ENCODE assay signal across 9 cellular contexts in genomic region chr20:45993197-45993951, GRCh38. TPM values are rescaled to one million over a fixed set of nuclear protein-coding genes. Genes with fewer than 3 reads are reported as not detected.
DNase-seq lines count a peak whose midpoint lies in the region; ATAC-seq and TF ChIP-seq lines count a peak whose summit lies in the region.
"Had no signal": no experiment of that assay in that cellular context is flagged by ENCODE, and none has a peak within 500 bp of the region (broad histone marks: within the 10 kb centered on the region; RNA-seq: fewer than 3 reads in every experiment).

No MANE protein-coding gene starts in this region.

- no peaks in the 10 kb centered on the region for H3K36me3 ChIP-seq in GM23248 (ENCODE audit: low read depth)

- H3K4me1 ChIP-seq in GM23248 (ENCODE audit: insufficient read depth) = 0 out of 2 replicates have a peak, but pooled peaks cover 3% of the 10 kb centered on the region

- in situ Hi-C loops in GM23248 (cut with MboI) = no loop called here

- H3K79me2 ChIP-seq in GM23248 (ENCODE audit: insufficient read depth) = no peaks in the 10 kb centered on the region

- H3K4me3 ChIP-seq in GM23248 (no peak overlapping the region), fibroblast of pulmonary artery (replicated peaks; ENCODE audit: low read depth, low read length) (no peak overlapping the region)

- no peaks in the 10 kb centered on the region for H3F3A ChIP-seq in GM23248 (ENCODE audit: insufficient read depth)

- intact Hi-C loops in Right ventricle myocardium inferior (cut with DNase I) = no loop called here

- peaks cover 9% of the 10 kb centered on the region; the same call in 1 of the 2 replicates for H3K27me3 ChIP-seq in GM23248 (replicated peaks; ENCODE audit: insufficient read depth)

- no peak overlapping the region for H3K9ac ChIP-seq in GM23248

- no peaks in the 10 kb centered on the region for H4K20me1 ChIP-seq in GM23248 (ENCODE audit: insufficient read depth)

- peak; percentile 75 for DNase-seq in A172 (ENCODE audit: low spot score)
- peak; percentile 74 for DNase-seq in GM23248
- peak; percentile 59 for DNase-seq in SIG-M5 (lab: John Stamatoyannopoulos, UW)
- DNase-seq in fibroblast of pulmonary artery (ENCODE audit: low read depth) = peak; percentile 22
- DNase-seq in Right ventricle myocardium inferior (ENCODE audit: missing footprints) = no peak

- H3K9me2 ChIP-seq in GM23248 (ENCODE audit: insufficient read depth) = no peaks in the 10 kb centered on the region

- WGBS in GM23248 (ENCODE audit: low coverage in 1 of 2, low lambda C conversion rate in 2 of 2, missing lambda C conversion rate in 2 of 2), 2 experiments = 54 to 59% methylated on average over 11 of the region's 12 CpGs

- ATAC-seq in GM19455 (IDR thresholded peaks at IDR 0.05; ENCODE audit: unreplicated experiment) (no peak), GM19328 (IDR thresholded peaks at IDR 0.05; ENCODE audit: unreplicated experiment) (no peak), GM21825 (IDR thresholded peaks at IDR 0.05; ENCODE audit: unreplicated experiment) (no peak), Right ventricle myocardium inferior (no peak)
- ATAC-seq: left lobe of liver had no signal

- no peak overlapping the region for H2AFZ ChIP-seq in GM23248

- no peak overlapping the region for H3K27ac ChIP-seq in GM23248

- no peak for TF ChIP-seq CTCF in fibroblast of pulmonary artery (IDR thresholded peaks at IDR 0.05; ENCODE audit: low read length, missing control alignments)

- H3K4me2 ChIP-seq in GM23248 (ENCODE audit: unreplicated experiment) = no peak overlapping the region

- no peaks in the 10 kb centered on the region for H3K9me3 ChIP-seq in GM23248 (ENCODE audit: low read depth)

RNA-seq across cellular contexts. Expression of gene MMP9, which starts 15.3 kb away (rescaled TPM):
- total RNA-seq in A172 (2014; rRNA removed; shearing (Covaris generic)) = 0.26 and 0.71 TPM in 2 replicates
- not detected in 2 replicates for total RNA-seq in GM23248 (2014; rRNA removed; shearing (Covaris generic))
- polyA plus RNA-seq in GM23248 (2016; fragmentation: Nextera tagmentation; extraction: Ambion mirVana) = 0.10 and 0.13 TPM in 2 replicates
- 1.1 TPM for total RNA-seq in Right ventricle myocardium inferior

RNA-seq across cellular contexts. Expression of gene ZNF335, which starts 21.4 kb away (rescaled TPM):
- total RNA-seq in A172 (2014; rRNA removed; shearing (Covaris generic)) = 11.3 and 11.5 TPM in 2 replicates
- total RNA-seq in GM23248 (2014; rRNA removed; shearing (Covaris generic)) = 10.8 and 12.6 TPM in 2 replicates
- polyA plus RNA-seq in GM23248 (2016; fragmentation: Nextera tagmentation; extraction: Ambion mirVana) = 6.0 and 6.9 TPM in 2 replicates
- 9.7 TPM for total RNA-seq in Right ventricle myocardium inferior

RNA-seq across cellular contexts. Expression of gene SLC12A5, which starts 35.6 kb away (rescaled TPM):
- total RNA-seq in A172 (2014; rRNA removed; shearing (Covaris generic)) = 0.90 and 3.4 TPM in 2 replicates
- not detected in 2 replicates for total RNA-seq in GM23248 (2014; rRNA removed; shearing (Covaris generic))
- polyA plus RNA-seq in GM23248 (2016; fragmentation: Nextera tagmentation; extraction: Ambion mirVana) = 0.55 and 0.58 TPM in 2 replicates
- total RNA-seq in Right ventricle myocardium inferior = not detected
- total RNA-seq: left lobe of liver had no signal

RNA-seq across cellular contexts. Expression of gene PCIF1, which starts 58.9 kb away (rescaled TPM):
- total RNA-seq in A172 (2014; rRNA removed; shearing (Covaris generic)) = 7.0 and 9.3 TPM in 2 replicates
- total RNA-seq in GM23248 (2014; rRNA removed; shearing (Covaris generic)) = 4.2 and 5.3 TPM in 2 replicates
- polyA plus RNA-seq in GM23248 (2016; fragmentation: Nextera tagmentation; extraction: Ambion mirVana) = 23.8 and 24.3 TPM in 2 replicates
- 22.5 TPM for total RNA-seq in Right ventricle myocardium inferior
